In genomic region chr18:50558948-50559749, GRCh38 we compare ENCODE assay signal across 9 cellular contexts. TPM values are rescaled to one million over a fixed set of nuclear protein-coding genes. Genes with fewer than 3 reads are reported as not detected.
DNase-seq lines count a peak whose midpoint lies in the region; ATAC-seq and TF ChIP-seq lines count a peak whose summit lies in the region.
"Had no signal": no experiment of that assay in that cellular context is flagged by ENCODE, and none has a peak within 500 bp of the region (broad histone marks: within the 10 kb centered on the region; RNA-seq: fewer than 3 reads in every experiment).

No MANE protein-coding gene starts in this region.

- H3K36me3 ChIP-seq in ascending aorta (no peaks in the 10 kb centered on the region), suprapubic skin (no peaks in the 10 kb centered on the region)

- peak; percentile 56 for DNase-seq in NCI-H748 (lab: John Stamatoyannopoulos, UW; ENCODE audit: unreplicated experiment)
- no peak for DNase-seq in NCI-H748 treated with DMSO at 0.1 percent for 48 hours (lab: John Stamatoyannopoulos, UW)
- no peak for DNase-seq in ascending aorta (ENCODE audit: low spot score in 2 of 2)
- peak; percentile 45 for DNase-seq in left lobe of liver (ENCODE audit: low spot score)
- no peak for DNase-seq in suprapubic skin (ENCODE audit: low spot score in 2 of 2)
- no peak for DNase-seq in ureter (ENCODE audit: low spot score)
- no peak for DNase-seq in posterior vena cava (ENCODE audit: low spot score)
- no peak for DNase-seq in NCI-H187 treated with DMSO at 0.1 percent for 48 hours (lab: John Stamatoyannopoulos, UW)
- DNase-seq: amniotic stem cell had no signal

- peak; percentile 47 for ATAC-seq in left lobe of liver

- TF ChIP-seq POLR2A in suprapubic skin (IDR thresholded peaks at IDR 0.05), result no peak

- intact Hi-C loops in ascending aorta (cut with DNase I) (no loop called here), posterior vena cava (cut with DNase I) (no loop called here)

- TF ChIP-seq EP300 in suprapubic skin (IDR thresholded peaks at IDR 0.05), result no peak

- H3K4me3 ChIP-seq in ascending aorta (peak overlapping the region; percentile 77 to 82), suprapubic skin (peak overlapping the region; percentile 53)

- H3K27me3 ChIP-seq in ascending aorta (no peaks in the 10 kb centered on the region), suprapubic skin (peaks cover 44% of the 10 kb centered on the region)

- WGBS in suprapubic skin, result 26% methylated on average over 37 of the region's 52 CpGs

- H3K9me3 ChIP-seq in ascending aorta (no peaks in the 10 kb centered on the region), suprapubic skin (no peaks in the 10 kb centered on the region)

- H3K4me1 ChIP-seq in ascending aorta (peaks cover 0 to 12% of the 10 kb centered on the region in 2 donors), suprapubic skin (peaks cover 19% of the 10 kb centered on the region)

- peak overlapping the region; percentile 81 to 86 for H3K27ac ChIP-seq in ascending aorta
- H3K27ac ChIP-seq in suprapubic skin, result peak overlapping the region; percentile 46

- TF ChIP-seq CTCF in ascending aorta (IDR thresholded peaks at IDR 0.05), result no peak
- no peak for TF ChIP-seq CTCF in suprapubic skin (IDR thresholded peaks at IDR 0.05)

RNA-seq across cellular contexts. Expression of gene MAPK4, which starts 0.7 kb away (rescaled TPM):
- total RNA-seq in ascending aorta, result 1.2 TPM
- total RNA-seq in left lobe of liver, result 0.25 TPM
- 1 to 10 TPM; 1.9 to 4.8 (median 2.4) TPM for total RNA-seq in suprapubic skin
- 14.3 TPM for total RNA-seq in ureter
- 10 to 100 TPM in 1 of 2 donors, 1 to 10 TPM in 1; 8.7 to 26.8 TPM for total RNA-seq in posterior vena cava

Comparison
In these comparisons a context has a peak if more than half of its experiments do, and no peak if none do; other contexts are left out.
1. DNase-seq: peak in NCI-H748 (single experiment) and left lobe of liver (single experiment); none in NCI-H748 treated with DMSO at 0.1 percent for 48 hours (single experiment), ascending aorta (0 of 2), suprapubic skin (0 of 2), ureter (single experiment), posterior vena cava (single experiment) and NCI-H187 treated with DMSO at 0.1 percent for 48 hours (single experiment).